Comparison of ENCODE assay signal across 8 cellular contexts in the genomic region with DNA sequence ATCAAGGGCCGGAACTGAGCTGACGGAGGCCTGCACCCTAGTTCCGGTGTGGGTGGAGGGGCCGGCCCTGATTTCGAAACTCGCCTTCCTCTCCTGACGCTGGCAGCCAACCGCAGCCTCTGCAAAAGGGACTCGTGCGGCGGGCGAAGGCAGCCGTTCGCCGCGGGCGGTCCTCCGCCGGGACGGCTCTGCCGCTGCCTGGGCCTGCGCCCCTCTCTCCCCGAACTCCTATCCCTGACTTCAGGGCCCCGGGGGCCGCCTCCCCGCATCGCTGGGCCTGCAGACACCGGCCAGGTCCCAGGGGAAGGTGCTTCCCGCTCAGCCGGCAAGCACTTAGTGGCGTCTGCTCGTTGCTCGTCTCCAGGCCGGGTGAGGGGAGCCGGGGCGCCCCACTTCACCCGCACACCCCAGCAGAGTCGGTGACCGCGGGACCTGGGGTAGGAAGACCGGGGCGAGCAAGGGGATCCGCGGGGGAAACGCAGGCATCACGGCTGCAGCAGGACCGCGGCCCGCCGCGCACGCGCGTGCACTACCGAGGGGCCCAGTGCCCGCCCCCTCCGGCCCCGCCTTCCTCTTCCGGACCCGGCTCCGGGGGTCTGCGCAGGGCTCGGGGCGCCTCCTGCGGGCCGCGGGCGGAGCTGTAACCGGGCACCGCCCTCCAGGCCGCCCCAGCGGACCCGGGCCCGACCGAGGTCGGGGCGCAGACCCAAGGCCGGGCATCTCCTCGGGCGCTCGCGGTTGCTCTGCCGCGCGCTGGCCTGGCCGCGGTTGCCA. TPM values are rescaled to one million over a fixed set of nuclear protein-coding genes. Genes with fewer than 3 reads are reported as not detected.
DNase-seq lines count a peak whose midpoint lies in the region; ATAC-seq and TF ChIP-seq lines count a peak whose summit lies in the region.

No MANE protein-coding gene starts in this region.

- H3K4me1 ChIP-seq in NT2/D1 (ENCODE audit: insufficient read depth, insufficient read length) (peaks cover 29% of the 10 kb centered on the region), mucosa of descending colon (ENCODE audit: low read depth) (peaks cover 22% of the 10 kb centered on the region)

- peak; percentile 80 for ATAC-seq in mucosa of descending colon

- H3K9me3 ChIP-seq in NT2/D1 (ENCODE audit: insufficient read depth, low read length) (no peaks in the 10 kb centered on the region), mucosa of descending colon (no peaks in the 10 kb centered on the region)

- peak; percentile 41 for TF ChIP-seq CTCF in GM20000 (IDR thresholded peaks at IDR 0.05; ENCODE audit: extremely low read depth, missing control alignments)
- TF ChIP-seq CTCF in mucosa of descending colon (IDR thresholded peaks at IDR 0.05) = no peak

- DNase-seq in D341Med (ENCODE audit: low spot score) (peak; percentile 96), GM20000 (ENCODE audit: low spot score) (peak; percentile 97), HT-29 (ENCODE audit: low spot score) (peak; percentile 91), NT2/D1 (ENCODE audit: low read depth, low spot score) (peak; percentile 93), epidermal melanocyte (ENCODE audit: insufficient read length, low spot score) (peak; percentile 95), mucosa of descending colon (peak; percentile 86 to 96 (median 89))
- DNase-seq in activated CD8-positive, alpha-beta memory T cell treated with anti-CD3 and anti-CD28 coated beads, Interleukin-2, amount 50 U/mL, for 48 hours = peak; percentile 93
- DNase-seq in stimulated activated CD8-positive, alpha-beta memory T cell treated with anti-CD3 and anti-CD28 coated beads, Interleukin-2, amount 100 ng/mL, for 48 hours (ENCODE audit: low read depth in 2 of 2) = peak; percentile 86 to 89

- H3K27me3 ChIP-seq in NT2/D1 (ENCODE audit: insufficient read depth, insufficient read length) = no peaks in the 10 kb centered on the region

- intact Hi-C loops in mucosa of descending colon (cut with DNase I, micrococcal nuclease) = no loop called here

- peak overlapping the region; percentile 89 for H3K4me3 ChIP-seq in NT2/D1 (ENCODE audit: insufficient read length, low read depth)
- peak overlapping the region; percentile 40 for H3K4me3 ChIP-seq in mucosa of descending colon

- H3K9ac ChIP-seq in NT2/D1 (ENCODE audit: insufficient read length, low read depth) = peak overlapping the region; percentile 100

- peaks cover 75% of the 10 kb centered on the region for H3K36me3 ChIP-seq in NT2/D1 (ENCODE audit: insufficient read depth, insufficient read length, low read length)
- peaks cover 14% of the 10 kb centered on the region for H3K36me3 ChIP-seq in mucosa of descending colon (ENCODE audit: low read depth)

RNA-seq across cellular contexts. Expression of a gene that starts 0.5 kb away (rescaled TPM):
- 100 and 107 TPM in 2 replicates for total RNA-seq in HT-29 (2014; rRNA removed; shearing (Covaris generic))
- total RNA-seq in mucosa of descending colon = 10 to 100 TPM; 20.0 to 46.3 (median 26.7) TPM

RNA-seq across cellular contexts. Expression of a gene that starts 14.7 kb away (rescaled TPM):
- total RNA-seq in HT-29 (2014; rRNA removed; shearing (Covaris generic)) = 180 TPM in 2 replicates
- total RNA-seq in mucosa of descending colon = 10 to 100 TPM; 55.8 to 87.0 (median 57.6) TPM

RNA-seq across cellular contexts. Expression of a gene that starts 22.4 kb away (rescaled TPM):
- 270 and 294 TPM in 2 replicates for total RNA-seq in HT-29 (2014; rRNA removed; shearing (Covaris generic))
- total RNA-seq in mucosa of descending colon = 100 to 1,000 TPM in 2 of 3 donors, 10 to 100 TPM in 1; 86.8 to 114 (median 106) TPM

Comparison
In these comparisons a context has a peak if more than half of its experiments do, and no peak if none do; other contexts are left out.
1. Peak in every context shown above with its lines: DNase-seq, ATAC-seq and H3K4me3 ChIP-seq.